ENCODE assay signal across 8 cellular contexts in genomic region chr5:16784843-16785791, GRCh38.
DNase-seq lines count a peak whose midpoint lies in the region; ATAC-seq lines count a peak whose summit lies in the region.

No MANE protein-coding gene starts in this region.

- no peak overlapping the region for H3K4me3 ChIP-seq in naive thymus-derived CD4-positive, alpha-beta T cell (ENCODE audit: low read length)

- no peaks in the 10 kb centered on the region for H3K4me1 ChIP-seq in naive thymus-derived CD4-positive, alpha-beta T cell (ENCODE audit: control insufficient read depth in 2 of 2, insufficient read depth in 2 of 2, low read length in 2 of 2)

- peaks cover 28% of the 10 kb centered on the region for H3K27me3 Mint-ChIP-seq in activated T-helper 17 cell treated with anti-CD3 and anti-CD28 coated beads, Interleukin-2, amount 50 U/mL, for 72 hours
- H3K27me3 Mint-ChIP-seq in activated T-helper 2 cell treated with anti-CD3 and anti-CD28 coated beads, Interferon-gamma antibody, Interleukin-2, Interleukin-4, amounts not matched to agents 10 μg/mL and 5 μg/mL and 100 μg/mL, durations not matched to agents 14 hours and 24 hours and 36 hours (ENCODE audit: low read depth) = peaks cover 11% of the 10 kb centered on the region
- H3K27me3 Mint-ChIP-seq in naive thymus-derived CD4-positive, alpha-beta T cell = peaks cover 0 to 7% (median 0%) of the 10 kb centered on the region in 5 donors

- peak overlapping the region; percentile 56 for H3K4me3 Mint-ChIP-seq in activated T-helper 17 cell treated with anti-CD3 and anti-CD28 coated beads, Interleukin-2, amount 50 U/mL, for 72 hours
- no peak overlapping the region for H3K4me3 Mint-ChIP-seq in activated T-helper 2 cell treated with anti-CD3 and anti-CD28 coated beads, Interferon-gamma antibody, Interleukin-2, Interleukin-4, amounts not matched to agents 10 μg/mL and 5 μg/mL and 100 μg/mL, durations not matched to agents 14 hours and 24 hours and 36 hours (ENCODE audit: low read depth)
- no peak overlapping the region for H3K4me3 Mint-ChIP-seq in naive thymus-derived CD4-positive, alpha-beta T cell

- H3K9me3 ChIP-seq in naive thymus-derived CD4-positive, alpha-beta T cell (ENCODE audit: control insufficient read depth in 2 of 3, low read length in 3 of 3) = no peaks in the 10 kb centered on the region

- H3K36me3 Mint-ChIP-seq in activated T-helper 17 cell treated with anti-CD3 and anti-CD28 coated beads, Interleukin-2, amount 50 U/mL, for 72 hours (ENCODE audit: low read depth) = no peaks in the 10 kb centered on the region
- no peaks in the 10 kb centered on the region for H3K36me3 Mint-ChIP-seq in activated T-helper 2 cell treated with anti-CD3 and anti-CD28 coated beads, Interferon-gamma antibody, Interleukin-2, Interleukin-4, amounts not matched to agents 10 μg/mL and 5 μg/mL and 100 μg/mL, durations not matched to agents 14 hours and 24 hours and 36 hours (ENCODE audit: low read depth)
- no peaks in the 10 kb centered on the region for H3K36me3 Mint-ChIP-seq in naive thymus-derived CD4-positive, alpha-beta T cell

- H3K27me3 ChIP-seq in naive thymus-derived CD4-positive, alpha-beta T cell (ENCODE audit: control insufficient read depth in 2 of 2, insufficient read depth in 2 of 2, low read length in 2 of 2) = no peaks in the 10 kb centered on the region

- H3K36me3 ChIP-seq in naive thymus-derived CD4-positive, alpha-beta T cell (ENCODE audit: control insufficient read depth in 2 of 3, insufficient read depth in 3 of 3, low read length in 3 of 3) = no peaks in the 10 kb centered on the region

- POLR2A ChIA-PET in naive thymus-derived CD4-positive, alpha-beta T cell (lab: Charles Lee) = no interaction called here

- ATAC-seq in GM19463 (IDR thresholded peaks at IDR 0.05; ENCODE audit: unreplicated experiment) = peak; percentile 98
- ATAC-seq in HG03045 (IDR thresholded peaks at IDR 0.05; ENCODE audit: unreplicated experiment) = peak; percentile 95
- peak; percentile 96 for ATAC-seq in activated T-helper 17 cell treated with anti-CD3 and anti-CD28 coated beads, Interleukin-2, amount 50 U/mL, for 72 hours (replicated peaks)
- no peak for ATAC-seq in naive thymus-derived CD4-positive, alpha-beta T cell

- H3K9me3 Mint-ChIP-seq in activated T-helper 17 cell treated with anti-CD3 and anti-CD28 coated beads, Interleukin-2, amount 50 U/mL, for 72 hours = no peaks in the 10 kb centered on the region
- H3K9me3 Mint-ChIP-seq in activated T-helper 2 cell treated with anti-CD3 and anti-CD28 coated beads, Interferon-gamma antibody, Interleukin-2, Interleukin-4, amounts not matched to agents 10 μg/mL and 5 μg/mL and 100 μg/mL, durations not matched to agents 14 hours and 24 hours and 36 hours = no peaks in the 10 kb centered on the region
- H3K9me3 Mint-ChIP-seq in naive thymus-derived CD4-positive, alpha-beta T cell = no peaks in the 10 kb centered on the region

- H3K4me1 Mint-ChIP-seq in activated T-helper 17 cell treated with anti-CD3 and anti-CD28 coated beads, Interleukin-2, amount 50 U/mL, for 72 hours = peaks cover 20% of the 10 kb centered on the region
- peaks cover 16% of the 10 kb centered on the region for H3K4me1 Mint-ChIP-seq in activated T-helper 2 cell treated with anti-CD3 and anti-CD28 coated beads, Interferon-gamma antibody, Interleukin-2, Interleukin-4, amounts not matched to agents 10 μg/mL and 5 μg/mL and 100 μg/mL, durations not matched to agents 14 hours and 24 hours and 36 hours (ENCODE audit: low read depth)
- H3K4me1 Mint-ChIP-seq in naive thymus-derived CD4-positive, alpha-beta T cell = peaks cover 0 to 2% (median 0%) of the 10 kb centered on the region in 7 donors

- CTCF ChIA-PET in naive thymus-derived CD4-positive, alpha-beta T cell (lab: Charles Lee) = no interaction called here

- H3K27ac Mint-ChIP-seq in activated T-helper 17 cell treated with anti-CD3 and anti-CD28 coated beads, Interleukin-2, amount 50 U/mL, for 72 hours = peak overlapping the region; percentile 75
- no peak overlapping the region for H3K27ac Mint-ChIP-seq in activated T-helper 2 cell treated with anti-CD3 and anti-CD28 coated beads, Interferon-gamma antibody, Interleukin-2, Interleukin-4, amounts not matched to agents 10 μg/mL and 5 μg/mL and 100 μg/mL, durations not matched to agents 14 hours and 24 hours and 36 hours
- no peak overlapping the region for H3K27ac Mint-ChIP-seq in naive thymus-derived CD4-positive, alpha-beta T cell

- DNase-seq in stimulated activated CD4-positive, alpha-beta T cell treated with anti-CD3 and anti-CD28 coated beads, Interleukin-4, amount 100 ng/mL, for 24 hours = peak; percentile 66
- DNase-seq in ecto neural progenitor cell (ENCODE audit: low spot score) (no peak), NCI-H2107 treated with DMSO at 0.1 percent for 48 hours (lab: John Stamatoyannopoulos, UW; ENCODE audit: unreplicated experiment) (no peak)
- DNase-seq in activated T-helper 2 cell treated with anti-CD3 and anti-CD28 coated beads, Interferon-gamma antibody, Interleukin-2, Interleukin-4, amounts not matched to agents 10 μg/mL and 5 μg/mL and 100 μg/mL, durations not matched to agents 14 hours and 24 hours and 36 hours (ENCODE audit: low spot score) = no peak
- DNase-seq in naive thymus-derived CD4-positive, alpha-beta T cell = no peak

- intact Hi-C loops in activated T-helper 2 cell treated with anti-CD3 and anti-CD28 coated beads, Interferon-gamma antibody, Interleukin-2, Interleukin-4, amounts not matched to agents 10 μg/mL and 5 μg/mL and 100 μg/mL, durations not matched to agents 14 hours and 24 hours and 36 hours (cut with micrococcal nuclease) = loop anchor here (5.0 to 10.0 kb wide), 2 partner anchors 152 to 330 kb away; partner anchors contain the start of gene MYO10
- intact Hi-C loops in naive thymus-derived CD4-positive, alpha-beta T cell (cut with micrococcal nuclease) = no loop called here

- H3K27ac ChIP-seq in naive thymus-derived CD4-positive, alpha-beta T cell (ENCODE audit: low read depth, low read length) = no peak overlapping the region
